ENCODE assay signal across 8 cellular contexts in the genomic region with DNA sequence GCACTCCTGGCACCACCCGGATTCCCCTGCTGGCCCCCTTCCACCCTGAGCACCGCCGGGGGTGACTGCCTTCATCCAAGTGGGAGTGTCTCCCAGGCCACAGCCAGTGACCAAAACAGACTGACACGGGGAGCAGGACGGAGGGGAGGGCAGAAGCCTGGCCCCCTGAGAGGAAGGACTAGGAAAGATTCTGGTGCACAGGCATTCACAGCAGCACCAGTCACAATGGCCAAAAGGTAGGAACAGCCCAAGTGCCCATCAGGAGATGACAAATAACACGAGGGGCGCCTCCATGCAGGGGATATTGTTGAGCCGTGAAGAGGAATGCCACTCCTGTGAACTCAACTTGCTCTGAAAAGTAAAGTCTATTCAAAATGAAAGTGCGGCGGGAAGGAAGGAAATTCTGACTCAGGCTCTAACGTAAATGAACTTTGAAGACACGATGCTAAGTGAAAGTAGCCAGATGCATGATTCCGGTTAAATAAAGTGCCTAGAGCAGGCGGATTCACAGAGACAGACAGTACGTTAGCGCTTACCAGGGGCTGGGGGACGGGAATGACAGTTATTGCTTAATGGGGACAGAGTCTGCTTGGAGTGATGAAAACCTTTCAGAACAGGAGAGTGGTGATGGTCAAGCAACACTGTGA.
DNase-seq lines count a peak whose midpoint lies in the region; ATAC-seq and TF ChIP-seq lines count a peak whose summit lies in the region.

No MANE protein-coding gene starts in this region.

- H3K27ac Mint-ChIP-seq in activated B cell treated with CpG ODN at 0.5 μM for 24 hours = peak overlapping the region; percentile 77
- peak overlapping the region; percentile 96 for H3K27ac Mint-ChIP-seq in dendritic cell treated with granulocyte-macrophage colony-stimulating factor and Interleukin-4, amounts not matched to agents 40 ng/mL and 50 ng/mL, for 4 days
- peak overlapping the region; percentile 72 to 93 (median 88) for H3K27ac Mint-ChIP-seq in naive thymus-derived CD4-positive, alpha-beta T cell

- DNase-seq in activated B cell treated with CpG ODN at 0.5 μM for 24 hours = peak; percentile 46
- peak in 8 of 9 donors; percentile 46 to 74 (median 63) for DNase-seq in naive thymus-derived CD4-positive, alpha-beta T cell
- peak; percentile 36 for DNase-seq in stomach
- no peak for DNase-seq in putamen (ENCODE audit: low spot score)
- DNase-seq in RKO (ENCODE audit: low spot score) = no peak

- no peaks in the 10 kb centered on the region for H3K27me3 Mint-ChIP-seq in activated B cell treated with CpG ODN at 0.5 μM for 24 hours
- peaks cover 25% of the 10 kb centered on the region for H3K27me3 Mint-ChIP-seq in dendritic cell treated with granulocyte-macrophage colony-stimulating factor and Interleukin-4, amounts not matched to agents 40 ng/mL and 50 ng/mL, for 4 days
- peaks cover 0 to 15% (median 0%) of the 10 kb centered on the region in 5 donors for H3K27me3 Mint-ChIP-seq in naive thymus-derived CD4-positive, alpha-beta T cell

- H3K27ac ChIP-seq in naive thymus-derived CD4-positive, alpha-beta T cell (ENCODE audit: low read depth, low read length) = no peak overlapping the region
- H3K27ac ChIP-seq in stomach = peak overlapping the region; percentile 75 to 89 (median 87)

- ATAC-seq in GM19023 (IDR thresholded peaks at IDR 0.05; ENCODE audit: unreplicated experiment) = peak; percentile 80
- ATAC-seq in HG03159 (IDR thresholded peaks at IDR 0.05; ENCODE audit: unreplicated experiment) = peak; percentile 84
- ATAC-seq in activated B cell treated with CpG ODN at 0.5 μM for 24 hours (ENCODE audit: low read depth) = peak; percentile 90
- ATAC-seq in naive thymus-derived CD4-positive, alpha-beta T cell = peak; percentile 77

- H3K36me3 Mint-ChIP-seq in activated B cell treated with CpG ODN at 0.5 μM for 24 hours (ENCODE audit: low read depth) = no peaks in the 10 kb centered on the region
- H3K36me3 Mint-ChIP-seq in dendritic cell treated with granulocyte-macrophage colony-stimulating factor and Interleukin-4, amounts not matched to agents 40 ng/mL and 50 ng/mL, for 4 days (ENCODE audit: low read depth) = no peaks in the 10 kb centered on the region
- H3K36me3 Mint-ChIP-seq in naive thymus-derived CD4-positive, alpha-beta T cell = peaks cover 0 to 2% (median 0%) of the 10 kb centered on the region in 5 donors

- POLR2A ChIA-PET in activated B cell treated with CpG ODN at 0.5 μM for 24 hours (lab: Charles Lee) = no interaction called here
- POLR2A ChIA-PET in naive thymus-derived CD4-positive, alpha-beta T cell (lab: Charles Lee) = no interaction called here

- TF ChIP-seq POLR2A in stomach (IDR thresholded peaks at IDR 0.05) = no peak

- intact Hi-C loops in activated B cell treated with CpG ODN at 0.5 μM for 24 hours (cut with micrococcal nuclease) (loop anchor here (1.0 to 5.0 kb wide), 12 partner anchors 14 to 322 kb away; a partner anchor contains a TSS), stomach (cut with DNase I; ENCODE audit: low total_unique reads) (no loop called here)
- intact Hi-C loops in dendritic cell treated with granulocyte-macrophage colony-stimulating factor and Interleukin-4, amounts not matched to agents 40 ng/mL and 50 ng/mL, for 4 days (cut with micrococcal nuclease) = loop anchor here (1.0 to 2.0 kb wide), 4 partner anchors 13 to 145 kb away; no protein-coding TSS in a partner anchor
- intact Hi-C loops in naive thymus-derived CD4-positive, alpha-beta T cell (cut with micrococcal nuclease) = loop anchor here (1.0 to 5.0 kb wide), 4 partner anchors 59 to 147 kb away; a partner anchor contains a TSS

- H3K9me3 Mint-ChIP-seq in activated B cell treated with CpG ODN at 0.5 μM for 24 hours = no peaks in the 10 kb centered on the region
- no peaks in the 10 kb centered on the region for H3K9me3 Mint-ChIP-seq in dendritic cell treated with granulocyte-macrophage colony-stimulating factor and Interleukin-4, amounts not matched to agents 40 ng/mL and 50 ng/mL, for 4 days
- peaks cover 0 to 1% (median 0%) of the 10 kb centered on the region in 11 donors for H3K9me3 Mint-ChIP-seq in naive thymus-derived CD4-positive, alpha-beta T cell

- WGBS in stomach, 5 donors = 10 to 44% (median 23%) methylated on average over 17 of the region's 17 CpGs

- H3K4me3 Mint-ChIP-seq in activated B cell treated with CpG ODN at 0.5 μM for 24 hours = peak overlapping the region; percentile 52
- peak overlapping the region; percentile 57 for H3K4me3 Mint-ChIP-seq in dendritic cell treated with granulocyte-macrophage colony-stimulating factor and Interleukin-4, amounts not matched to agents 40 ng/mL and 50 ng/mL, for 4 days
- peak overlapping the region; percentile 72 to 87 (median 82) for H3K4me3 Mint-ChIP-seq in naive thymus-derived CD4-positive, alpha-beta T cell

- H3K27me3 ChIP-seq in naive thymus-derived CD4-positive, alpha-beta T cell (ENCODE audit: control insufficient read depth in 2 of 2, insufficient read depth in 2 of 2, low read length in 2 of 2) = no peaks in the 10 kb centered on the region
- H3K27me3 ChIP-seq in stomach = no peaks in the 10 kb centered on the region

- TF ChIP-seq CTCF in activated B cell treated with CpG ODN at 0.5 μM for 24 hours (IDR thresholded peaks at IDR 0.05) (no peak), stomach (IDR thresholded peaks at IDR 0.05) (no peak)

- H3K4me3 ChIP-seq in naive thymus-derived CD4-positive, alpha-beta T cell (ENCODE audit: low read length) = peak overlapping the region; percentile 56
- H3K4me3 ChIP-seq in stomach = peak overlapping the region; percentile 4 to 32 (median 27)

- TF ChIP-seq EP300 in stomach (IDR thresholded peaks at IDR 0.05) = peak; percentile 77

- peaks cover 12 to 14% of the 10 kb centered on the region in 2 donors for H3K4me1 ChIP-seq in naive thymus-derived CD4-positive, alpha-beta T cell (ENCODE audit: control insufficient read depth in 2 of 2, insufficient read depth in 2 of 2, low read length in 2 of 2)
- peaks cover 0 to 28% (median 17%) of the 10 kb centered on the region in 4 donors for H3K4me1 ChIP-seq in stomach

- H3K9me3 ChIP-seq in naive thymus-derived CD4-positive, alpha-beta T cell (ENCODE audit: control insufficient read depth in 2 of 3, low read length in 3 of 3) = no peaks in the 10 kb centered on the region
- H3K9me3 ChIP-seq in stomach = no peaks in the 10 kb centered on the region

- peaks cover 19% of the 10 kb centered on the region for H3K4me1 Mint-ChIP-seq in activated B cell treated with CpG ODN at 0.5 μM for 24 hours
- peaks cover 50% of the 10 kb centered on the region for H3K4me1 Mint-ChIP-seq in dendritic cell treated with granulocyte-macrophage colony-stimulating factor and Interleukin-4, amounts not matched to agents 40 ng/mL and 50 ng/mL, for 4 days (ENCODE audit: low read depth)
- peaks cover 16 to 26% (median 19%) of the 10 kb centered on the region in 7 donors for H3K4me1 Mint-ChIP-seq in naive thymus-derived CD4-positive, alpha-beta T cell

- H3K36me3 ChIP-seq in naive thymus-derived CD4-positive, alpha-beta T cell (ENCODE audit: control insufficient read depth in 2 of 3, insufficient read depth in 3 of 3, low read length in 3 of 3) = no peaks in the 10 kb centered on the region
- H3K36me3 ChIP-seq in stomach = no peaks in the 10 kb centered on the region

- CTCF ChIA-PET in activated B cell treated with CpG ODN at 0.5 μM for 24 hours (lab: Charles Lee) = no interaction called here
- CTCF ChIA-PET in naive thymus-derived CD4-positive, alpha-beta T cell (lab: Charles Lee) = no interaction called here

Comparison
In these comparisons a context has a peak if more than half of its experiments do, and no peak if none do; other contexts are left out.
1. DNase-seq: peak in activated B cell treated with CpG ODN at 0.5 μM for 24 hours (single experiment), naive thymus-derived CD4-positive, alpha-beta T cell (8 of 9) and stomach (single experiment); none in putamen (single experiment) and RKO (single experiment).
2. Peak in every context shown above with its lines, with median percentiles within 50 percentile points of each other: ATAC-seq, H3K27ac Mint-ChIP-seq and H3K4me3 Mint-ChIP-seq.